In the genomic region with DNA sequence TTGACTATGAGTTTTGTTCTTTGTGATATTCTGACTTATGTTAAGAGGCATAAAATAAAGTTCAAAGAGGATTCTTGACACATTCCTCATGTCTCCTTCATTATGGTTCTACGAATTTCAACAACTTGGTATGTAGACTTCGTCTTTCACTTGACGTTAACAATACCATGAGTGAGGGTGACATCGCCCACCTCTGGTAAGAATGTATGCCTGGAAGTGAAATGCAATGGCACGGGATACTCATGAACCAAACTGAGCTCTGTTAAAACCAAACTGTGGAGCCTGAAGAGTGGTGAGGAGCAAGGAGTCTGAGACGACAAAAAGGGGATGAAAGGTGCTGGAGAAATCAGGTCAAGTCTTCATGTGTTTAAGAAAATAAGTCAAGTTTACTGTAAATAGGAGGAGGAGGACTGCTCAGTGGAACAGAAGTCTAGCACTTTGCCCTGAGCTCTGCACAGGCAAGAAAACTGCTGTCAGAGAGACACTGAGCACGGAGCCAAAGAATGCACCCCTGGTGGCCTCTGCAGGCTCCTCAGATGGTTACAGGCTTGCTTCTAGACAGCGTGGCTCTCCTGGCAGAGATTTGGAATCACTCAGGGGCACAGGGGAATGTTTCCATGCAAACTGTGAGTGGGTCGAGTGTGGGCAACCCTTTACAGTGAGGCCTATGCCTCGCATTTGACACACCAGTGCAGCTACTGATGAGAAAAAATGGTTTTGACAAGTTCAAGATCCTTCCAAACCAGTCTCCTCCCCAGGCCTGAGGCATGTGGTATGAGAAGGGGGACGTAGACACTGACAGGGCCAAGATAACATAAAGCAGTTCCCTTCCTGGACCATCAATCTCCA, we compare ENCODE assay signal across 20 cellular contexts.
DNase-seq lines count a peak whose midpoint lies in the region; ATAC-seq and TF ChIP-seq lines count a peak whose summit lies in the region.
"Had no signal": no experiment of that assay in that cellular context is flagged by ENCODE, and none has a peak within 500 bp of the region (broad histone marks: within the 10 kb centered on the region; RNA-seq: fewer than 3 reads in every experiment).

No MANE protein-coding gene starts in this region.

- H3K27me3 ChIP-seq in right cardiac atrium (ENCODE audit: control insufficient read depth, insufficient read depth) (no peaks in the 10 kb centered on the region), stomach smooth muscle (ENCODE audit: control insufficient read depth in 1 of 2, insufficient read depth in 2 of 2, low read length in 2 of 2) (peaks cover 0 to 2% of the 10 kb centered on the region in 2 donors), brain microvascular endothelial cell (replicated peaks) (no peaks in the 10 kb centered on the region)

- H3K4me3 Mint-ChIP-seq in WTC11 = no peak overlapping the region
- H3K4me3 Mint-ChIP-seq: B cell had no signal

- H3K27me3 Mint-ChIP-seq in WTC11 (ENCODE audit: low read depth) = no peaks in the 10 kb centered on the region
- H3K27me3 Mint-ChIP-seq: B cell had no signal

- H3K27ac ChIP-seq in right cardiac atrium (ENCODE audit: low read length) (no peak overlapping the region), stomach smooth muscle (ENCODE audit: low read length) (peak overlapping the region; percentile 31), brain microvascular endothelial cell (no peak overlapping the region)

- TF ChIP-seq CTCF in WTC11 (IDR thresholded peaks at IDR 0.05) (no peak), GM13976 (IDR thresholded peaks at IDR 0.05; ENCODE audit: borderline replicate concordance, control extremely low read depth, extremely low read depth, insufficient read depth, missing control alignments) (no peak), brain microvascular endothelial cell (IDR thresholded peaks at IDR 0.05; ENCODE audit: low read depth, low read length, missing control alignments) (no peak)

- no peak overlapping the region for H3K9ac ChIP-seq in stomach smooth muscle (ENCODE audit: low read length in 2 of 2)

- peaks cover 8% of the 10 kb centered on the region; the same call in 1 of the 2 replicates for H3K4me1 Mint-ChIP-seq in WTC11
- H3K4me1 Mint-ChIP-seq: B cell had no signal

- no peaks in the 10 kb centered on the region for H3K36me3 ChIP-seq in stomach smooth muscle (ENCODE audit: control insufficient read depth in 2 of 2, insufficient read depth in 2 of 2, low read length in 2 of 2)
- no peaks in the 10 kb centered on the region for H3K36me3 ChIP-seq in brain microvascular endothelial cell (replicated peaks)

- WGBS in right cardiac atrium = 58% methylated on average over 11 of the region's 11 CpGs

- peak overlapping the region; percentile 2; the same call in 1 of the 2 replicates for H3K27ac Mint-ChIP-seq in WTC11
- H3K27ac Mint-ChIP-seq: B cell had no signal

- CTCF ChIA-PET in WTC11 (lab: Charles Lee) = interaction anchor here (0.7 to 1.2 kb wide), 2 partner anchors 9 to 230 kb away, joined by 4 to 5 read pairs; no protein-coding TSS in a partner anchor

- H3K9me3 ChIP-seq in right cardiac atrium (ENCODE audit: control insufficient read depth, low read length) (peaks cover 4% of the 10 kb centered on the region), stomach smooth muscle (ENCODE audit: control insufficient read depth in 2 of 2, low read length in 2 of 2) (no peaks in the 10 kb centered on the region)

- no peaks in the 10 kb centered on the region for H3K36me3 Mint-ChIP-seq in WTC11

- H3K4me3 ChIP-seq in right cardiac atrium (ENCODE audit: low read length) (no peak overlapping the region), stomach smooth muscle (ENCODE audit: low read length in 2 of 2) (peak overlapping the region in 1 of 2 donors; percentile 35), brain microvascular endothelial cell (ENCODE audit: low read depth, low read length) (no peak overlapping the region)

- intact Hi-C loops in Right ventricle myocardium inferior (cut with DNase I) (no loop called here), right cardiac atrium (cut with DNase I) (no loop called here)

- DNase-seq in Right ventricle myocardium inferior (ENCODE audit: missing footprints) (no peak), right cardiac atrium (no peak), WTC11 (ENCODE audit: low spot score) (no peak), left kidney (ENCODE audit: low read depth, low spot score) (peak; percentile 11), GM13976 (ENCODE audit: low spot score) (no peak), T-helper 1 cell (no peak), brain microvascular endothelial cell (no peak)
- DNase-seq: 8988T, GDM1, KBM-7, NCI-H1417, NCI-H187, NCI-H2107, NCI-H510A, NCI-H748 treated with DMSO at 0.1 percent for 48 hours, PC-3, RPMI8226 had no signal

- H3K4me1 ChIP-seq in right cardiac atrium (ENCODE audit: control insufficient read depth, insufficient read depth, low read length) = no peaks in the 10 kb centered on the region
- H3K4me1 ChIP-seq in stomach smooth muscle (ENCODE audit: control insufficient read depth, insufficient read depth, low read length) = peaks cover 13% of the 10 kb centered on the region

- ATAC-seq in Right ventricle myocardium inferior = peak; percentile 79
- ATAC-seq in right cardiac atrium = no peak
- ATAC-seq in WTC11 = peak; percentile 43
- ATAC-seq: HepG2, PC-3 had no signal

- no peaks in the 10 kb centered on the region for H3K9me3 Mint-ChIP-seq in WTC11

- in situ Hi-C loops in GM13976 (cut with MboI; ENCODE audit: low sequenced_read_pairs, unreplicated experiment) (no loop called here), brain microvascular endothelial cell (cut with HindIII; ENCODE audit: low pct_ligation_motif_present, low sequenced_read_pairs) (no loop called here)

- POLR2A ChIA-PET in WTC11 (lab: Charles Lee) = no interaction called here

TF ChIP-seq in WTC11, 78 proteins besides CTCF, POLR2A, EP300 and RAD21:
- no peak for TF ChIP-seq SMAD4 (CRISPR knock-in tag; IDR thresholded peaks at IDR 0.05)
- TF ChIP-seq NR3C1 (CRISPR knock-in tag; conservative IDR thresholded peaks at IDR 0.05; ENCODE audit: low read depth) = no peak
- no peak for TF ChIP-seq FOXP1 (CRISPR knock-in tag; IDR thresholded peaks at IDR 0.05; ENCODE audit: borderline replicate concordance)
- no peak for TF ChIP-seq RORB (CRISPR knock-in tag; IDR thresholded peaks at IDR 0.05)
- TF ChIP-seq, protein P1, sequence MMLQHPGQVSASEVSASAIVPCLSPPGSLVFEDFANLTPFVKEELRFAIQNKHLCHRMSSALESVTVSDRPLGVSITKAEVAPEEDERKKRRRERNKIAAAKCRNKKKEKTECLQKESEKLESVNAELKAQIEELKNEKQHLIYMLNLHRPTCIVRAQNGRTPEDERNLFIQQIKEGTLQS (CRISPR knock-in tag; conservative IDR thresholded peaks at IDR 0.05) = no peak
- TF ChIP-seq ZNF671 (CRISPR knock-in tag; IDR thresholded peaks at IDR 0.05) = no peak
- TF ChIP-seq, protein P2, sequence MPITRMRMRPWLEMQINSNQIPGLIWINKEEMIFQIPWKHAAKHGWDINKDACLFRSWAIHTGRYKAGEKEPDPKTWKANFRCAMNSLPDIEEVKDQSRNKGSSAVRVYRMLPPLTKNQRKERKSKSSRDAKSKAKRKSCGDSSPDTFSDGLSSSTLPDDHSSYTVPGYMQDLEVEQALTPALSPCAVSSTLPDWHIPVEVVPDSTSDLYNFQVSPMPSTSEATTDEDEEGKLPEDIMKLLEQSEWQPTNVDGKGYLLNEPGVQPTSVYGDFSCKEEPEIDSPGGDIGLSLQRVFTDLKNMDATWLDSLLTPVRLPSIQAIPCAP (CRISPR knock-in tag; IDR thresholded peaks at IDR 0.05) = no peak
- no peak for TF ChIP-seq HMGA2 (CRISPR knock-in tag; IDR thresholded peaks at IDR 0.05)
- no peak for TF ChIP-seq ZBTB21 (CRISPR knock-in tag; IDR thresholded peaks at IDR 0.05; ENCODE audit: borderline replicate concordance)
- TF ChIP-seq CREB1 (CRISPR knock-in tag; IDR thresholded peaks at IDR 0.05) = no peak
- TF ChIP-seq, protein P3, sequence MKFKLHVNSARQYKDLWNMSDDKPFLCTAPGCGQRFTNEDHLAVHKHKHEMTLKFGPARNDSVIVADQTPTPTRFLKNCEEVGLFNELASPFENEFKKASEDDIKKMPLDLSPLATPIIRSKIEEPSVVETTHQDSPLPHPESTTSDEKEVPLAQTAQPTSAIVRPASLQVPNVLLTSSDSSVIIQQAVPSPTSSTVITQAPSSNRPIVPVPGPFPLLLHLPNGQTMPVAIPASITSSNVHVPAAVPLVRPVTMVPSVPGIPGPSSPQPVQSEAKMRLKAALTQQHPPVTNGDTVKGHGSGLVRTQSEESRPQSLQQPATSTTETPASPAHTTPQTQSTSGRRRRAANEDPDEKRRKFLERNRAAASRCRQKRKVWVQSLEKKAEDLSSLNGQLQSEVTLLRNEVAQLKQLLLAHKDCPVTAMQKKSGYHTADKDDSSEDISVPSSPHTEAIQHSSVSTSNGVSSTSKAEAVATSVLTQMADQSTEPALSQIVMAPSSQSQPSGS (CRISPR knock-in tag; IDR thresholded peaks at IDR 0.05; ENCODE audit: borderline replicate concordance, low read depth) = no peak

Comparison
In these comparisons a context has a peak if more than half of its experiments do, and no peak if none do; other contexts are left out.
1. ATAC-seq: peak in Right ventricle myocardium inferior (single experiment) and WTC11 (single experiment); none in right cardiac atrium (0 of 2).